1 cellular context compared by ENCODE assay signal in genomic region chr9:35689601-35690446, GRCh38.
A peak's percentile ranks its signal among the peaks of the same experiment; 100 is the strongest.
TF ChIP-seq lines count a peak whose summit lies in the region.

Gene TPM2, minus strand, starts transcription at chr9:35689925. Its CDS starts 108 bp downstream, at chr9:35689817.

TF ChIP-seq in GM12878, 131 proteins besides CTCF, POLR2A, EP300 and RAD21 (continued from another document):
- TF ChIP-seq PKNOX1 (IDR thresholded peaks at IDR 0.05) (peak; percentile 89), STAT3 (IDR thresholded peaks at IDR 0.05; ENCODE audit: low read depth, low read length) (no peak), TBL1XR1 (IDR thresholded peaks at IDR 0.05; ENCODE audit: low read depth, low read length) (no peak), IKZF2 (IDR thresholded peaks at IDR 0.05) (no peak), CBX3 (IDR thresholded peaks at IDR 0.05; ENCODE audit: borderline replicate concordance, low read depth) (no peak), EGR1 (IDR thresholded peaks at IDR 0.05; ENCODE audit: borderline replicate concordance in 1 of 2, low read depth in 2 of 2, low read length in 2 of 2) (no peak), PBX3 (IDR thresholded peaks at IDR 0.05; ENCODE audit: insufficient replicate concordance, low read depth, low read length) (peak; percentile 68), NRF1 (conservative IDR thresholded peaks at IDR 0.05; ENCODE audit: low read depth, low read length) (no peak), CBFB (IDR thresholded peaks at IDR 0.05; ENCODE audit: low read depth) (no peak), JUNB (IDR thresholded peaks at IDR 0.05) (no peak), MAX (IDR thresholded peaks at IDR 0.05; ENCODE audit: low read depth, low read length) (no peak), TARDBP (IDR thresholded peaks at IDR 0.05; ENCODE audit: borderline replicate concordance) (no peak), IKZF1 (conservative IDR thresholded peaks at IDR 0.05) (peak; percentile 44), IRF3 (IDR thresholded peaks at IDR 0.05) (no peak), POLR2AphosphoS2 (IDR thresholded peaks at IDR 0.05; ENCODE audit: low read depth, low read length) (no peak), STAT1 (conservative IDR thresholded peaks at IDR 0.05) (no peak), MLLT1 (IDR thresholded peaks at IDR 0.05) (no peak), CHD1 (IDR thresholded peaks at IDR 0.05; ENCODE audit: low read depth, low read length) (no peak), ZNF207 (IDR thresholded peaks at IDR 0.05; ENCODE audit: borderline replicate concordance) (no peak), SP1 (IDR thresholded peaks at IDR 0.05; ENCODE audit: low read depth, low read length) (no peak), MEF2B (IDR thresholded peaks at IDR 0.05; ENCODE audit: partially characterized antibody, poor library complexity, severe bottlenecking) (peak; percentile 48), RAD51 (IDR thresholded peaks at IDR 0.05) (no peak), MYB (IDR thresholded peaks at IDR 0.05; ENCODE audit: borderline replicate concordance, low read depth, low read length) (no peak), NFYA (IDR thresholded peaks at IDR 0.05; ENCODE audit: borderline replicate concordance, low read depth, low read length) (no peak), GATAD2B (conservative IDR thresholded peaks at IDR 0.05; ENCODE audit: low read depth) (0 out of 2 replicates have a peak, but pooled peaks have one; percentile 3), ETV6 (conservative IDR thresholded peaks at IDR 0.05 in 1 of 2, IDR thresholded peaks at IDR 0.05 in 1 of 2; ENCODE audit: borderline replicate concordance in 1 of 2, low read depth in 1 of 2) (no peak)
